In genomic region chr18:80159713-80160636, GRCh38 we compare ENCODE assay signal across 9 cellular contexts. TPM values are rescaled to one million over a fixed set of nuclear protein-coding genes. Genes with fewer than 3 reads are reported as not detected.
A peak's percentile ranks its signal among the peaks of the same experiment; 100 is the strongest.
DNase-seq lines count a peak whose midpoint lies in the region; ATAC-seq and TF ChIP-seq lines count a peak whose summit lies in the region.
"Had no signal": no experiment of that assay in that cellular context is flagged by ENCODE, and none has a peak within 500 bp of the region (broad histone marks: within the 10 kb centered on the region; RNA-seq: fewer than 3 reads in every experiment).

No MANE protein-coding gene starts in this region.

- no peak for ATAC-seq in HG02973 (IDR thresholded peaks at IDR 0.05; ENCODE audit: unreplicated experiment)

- H3K79me2 ChIP-seq in osteoblast (ENCODE audit: insufficient read depth, low read length): no peaks in the 10 kb centered on the region

- no peak overlapping the region for H3K27ac Mint-ChIP-seq in CD14-positive monocyte

- no peaks in the 10 kb centered on the region for H3K27me3 ChIP-seq in osteoblast (ENCODE audit: insufficient read depth, low read length)

- H3K9me3 Mint-ChIP-seq in CD14-positive monocyte: peaks cover 16 to 27% (median 23%) of the 10 kb centered on the region in 7 donors

- peaks cover 0 to 20% of the 10 kb centered on the region in 2 donors for H3K36me3 Mint-ChIP-seq in CD14-positive monocyte

- DNase-seq in CD14-positive monocyte (ENCODE audit: low spot score): no peak
- DNase-seq in T-helper 1 cell: peak in 3 of 5 donors; percentile 8 to 24 (median 23)
- peak; percentile 53 for DNase-seq in ecto neural progenitor cell (ENCODE audit: low spot score)
- DNase-seq in osteoblast (ENCODE audit: insufficient read length, low spot score, missing footprints): peak; percentile 83
- no peak for DNase-seq in NCI-H2227 treated with DMSO at 0.1 percent for 48 hours (lab: John Stamatoyannopoulos, UW)
- no peak for DNase-seq in GM19238 (ENCODE audit: insufficient read length, low spot score)
- no peak for DNase-seq in midbrain (lab: John Stamatoyannopoulos, UW)
- DNase-seq: NCI-H1694 had no signal

- H3K4me1 Mint-ChIP-seq in CD14-positive monocyte: peaks cover 2% of the 10 kb centered on the region

- H3K4me3 ChIP-seq in osteoblast (ENCODE audit: insufficient read depth, low read length): no peak overlapping the region

- intact Hi-C loops in CD14-positive monocyte (cut with micrococcal nuclease): loop anchor here (5.0 to 10.0 kb wide), 2 partner anchors 123 to 125 kb away; partner anchors contain the start of gene RBFA (in 1 of the 2)

- H3K4me3 Mint-ChIP-seq in CD14-positive monocyte: peak overlapping the region; percentile 43 to 83

- no peaks in the 10 kb centered on the region for H3K9me3 ChIP-seq in osteoblast (ENCODE audit: low read depth, low read length)

- peak; percentile 82 for TF ChIP-seq CTCF in CD14-positive monocyte (IDR thresholded peaks at IDR 0.05)
- TF ChIP-seq CTCF in osteoblast (IDR thresholded peaks at IDR 0.05; ENCODE audit: extremely low read depth, low read depth, low read length): peak; percentile 50

- H3K27me3 Mint-ChIP-seq in CD14-positive monocyte (ENCODE audit: low read depth in 3 of 3): peaks cover 7 to 37% (median 23%) of the 10 kb centered on the region in 3 donors

- H3K4me2 ChIP-seq in osteoblast (ENCODE audit: insufficient read depth, low read length): peak overlapping the region; percentile 55

- no peak overlapping the region for H3K27ac ChIP-seq in osteoblast (ENCODE audit: low read depth, low read length)

- no peaks in the 10 kb centered on the region for H3K36me3 ChIP-seq in osteoblast (ENCODE audit: insufficient read depth, low read length)

- no peaks in the 10 kb centered on the region for H3K4me1 ChIP-seq in osteoblast (ENCODE audit: insufficient read depth, low read length)

- H2AFZ ChIP-seq in osteoblast (ENCODE audit: low read length): no peak overlapping the region

- H4K20me1 ChIP-seq in osteoblast (ENCODE audit: insufficient read depth, low read length): peaks cover 3% of the 10 kb centered on the region

RNA-seq across cellular contexts. Expression of gene ADNP2, which starts 50.9 kb away (rescaled TPM):
- 1 to 10 TPM; 3.0 to 3.6 TPM for polyA plus RNA-seq in CD14-positive monocyte
- total RNA-seq in osteoblast: 22.1 and 22.4 TPM in 2 replicates

Comparison
In these comparisons a context has a peak if more than half of its experiments do, and no peak if none do; other contexts are left out.
1. DNase-seq: peak in T-helper 1 cell (3 of 5), ecto neural progenitor cell (single experiment) and osteoblast (single experiment); none in CD14-positive monocyte (single experiment), NCI-H2227 treated with DMSO at 0.1 percent for 48 hours (single experiment), GM19238 (single experiment) and midbrain (single experiment).